21 cellular contexts compared by ENCODE assay signal in the genomic region with DNA sequence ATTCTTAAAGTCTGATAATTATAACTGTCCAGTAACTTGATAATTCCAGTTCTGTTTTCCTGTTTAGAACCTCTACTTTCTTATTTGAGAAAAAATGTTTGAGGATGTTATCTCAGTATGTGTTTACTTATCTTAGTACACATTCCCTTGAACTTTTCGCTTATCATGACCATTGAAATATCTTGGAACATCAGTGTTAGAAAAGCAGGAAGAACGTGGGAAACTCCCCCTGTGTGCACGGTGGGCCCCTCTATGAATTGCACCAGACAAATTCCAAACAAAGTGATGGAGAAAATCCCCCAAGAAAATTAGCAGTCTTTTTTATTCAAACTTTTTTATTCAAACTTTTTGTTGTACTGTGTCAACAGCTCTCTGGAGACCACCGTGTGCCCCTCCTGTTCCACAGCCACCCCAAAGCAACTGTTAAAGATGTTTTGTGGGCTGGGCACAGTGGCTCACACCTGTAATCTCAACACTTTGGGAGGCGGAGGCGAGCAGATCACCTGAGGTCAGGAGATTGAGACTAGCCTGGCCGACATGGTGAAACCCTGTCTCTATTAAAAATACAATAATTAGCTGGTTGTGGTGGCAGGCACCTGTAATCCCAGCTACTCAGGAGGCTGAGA.
"Had no signal": no experiment of that assay in that cellular context is flagged by ENCODE, and none has a peak within 500 bp of the region (broad histone marks: within the 10 kb centered on the region; RNA-seq: fewer than 3 reads in every experiment).

No MANE protein-coding gene starts in this region.

- H3K4me3 ChIP-seq: psoas muscle, skin epidermis, smooth muscle cell, spleen, stomach, tibial artery, transverse colon, upper lobe of right lung, uterus had no signal

- DNase-seq: naive B cell; naive thymus-derived CD8-positive, alpha-beta T cell; nephron progenitor cell; psoas muscle; right cardiac atrium; spleen; stimulated activated CD4-positive, alpha-beta T cell treated with anti-CD3 and anti-CD28 coated beads, Interleukin-12 subunit alpha, Interleukin-12 subunit beta, amount 100 ng/mL, for 4 hours; stimulated activated CD4-positive, alpha-beta T cell treated with anti-CD3 and anti-CD28 coated beads, Interleukin-1b, Interleukin-23, amount 100 ng/mL, for 48 hours; stimulated activated CD4-positive, alpha-beta T cell treated with anti-CD3 and anti-CD28 coated beads, Interleukin-4, amount 100 ng/mL, for 1 hour; stimulated activated CD4-positive, alpha-beta T cell treated with anti-CD3 and anti-CD28 coated beads, Interleukin-4, amount 100 ng/mL, for 4 hours; stimulated activated CD8-positive, alpha-beta memory T cell treated with anti-CD3 and anti-CD28 coated beads, Interleukin-4, amount 100 ng/mL, for 48 hours; stimulated activated naive CD4-positive, alpha-beta T cell treated with Interleukin-2 at 50 U/mL for 16 hours; stomach; tibial artery; transverse colon; upper lobe of right lung; uterus had no signal

- H3K4me1 ChIP-seq: parathyroid adenoma, psoas muscle, spleen, stomach, tibial artery, transverse colon, upper lobe of right lung, uterus had no signal

- H3K36me3 ChIP-seq: neutrophil, spleen, stomach, tibial artery, transverse colon, upper lobe of right lung, uterus had no signal

- H3K27ac ChIP-seq: neutrophil, parathyroid adenoma, psoas muscle, skin epidermis, spleen, stomach, tibial artery, transverse colon, upper lobe of right lung, uterus had no signal

- H3K9me3 ChIP-seq: neutrophil, upper lobe of right lung, uterus had no signal

- H3K27me3 ChIP-seq: neutrophil, stomach, tibial artery, transverse colon, upper lobe of right lung, uterus had no signal
